15 cellular contexts compared by ENCODE assay signal in the genomic region with DNA sequence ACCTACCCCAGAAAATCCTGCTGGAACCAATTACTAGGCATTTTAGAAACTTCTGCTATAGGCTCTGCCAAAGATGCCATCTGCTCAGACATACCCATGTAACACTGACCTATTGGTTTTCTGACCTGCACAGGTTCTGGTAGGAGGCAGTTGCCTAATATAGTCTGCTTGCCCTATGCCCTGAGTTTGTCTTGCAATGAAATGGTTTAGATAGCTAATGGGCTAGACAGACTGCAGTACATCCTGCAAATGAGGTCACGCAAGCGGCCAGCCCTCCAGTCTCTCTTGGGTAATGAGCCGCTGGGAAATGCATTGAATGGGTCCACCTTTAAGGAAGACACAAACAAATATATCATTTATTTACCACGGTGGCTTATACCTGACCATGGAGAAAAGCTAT.
A peak's percentile ranks its signal among the peaks of the same experiment; 100 is the strongest.
DNase-seq lines count a peak whose midpoint lies in the region; ATAC-seq lines count a peak whose summit lies in the region.
"Had no signal": no experiment of that assay in that cellular context is flagged by ENCODE, and none has a peak within 500 bp of the region (broad histone marks: within the 10 kb centered on the region; RNA-seq: fewer than 3 reads in every experiment).

No MANE protein-coding gene starts in this region.

- intact Hi-C loops in left ventricle myocardium superior (cut with micrococcal nuclease): no loop called here
- intact Hi-C loops in cardiac septum (cut with DNase I): no loop called here

- ATAC-seq in left ventricle myocardium superior: peak; percentile 24
- ATAC-seq in left lobe of liver: peak; percentile 19
- no peak for ATAC-seq in HG02938 (IDR thresholded peaks at IDR 0.05; ENCODE audit: unreplicated experiment)
- ATAC-seq in HG03196 (IDR thresholded peaks at IDR 0.05; ENCODE audit: unreplicated experiment): no peak
- ATAC-seq in activated CD4-positive, CD25-positive, alpha-beta regulatory T cell treated with anti-CD3 and anti-CD28 coated beads, Interleukin-2, amount 50 U/mL, for 24 hours: no peak

- no peak for DNase-seq in left ventricle myocardium superior
- DNase-seq in cardiac septum (ENCODE audit: low spot score): no peak
- DNase-seq in NCI-H446 treated with DMSO at 0.1 percent for 48 hours (lab: John Stamatoyannopoulos, UW): peak; percentile 65
- DNase-seq in left lobe of liver (ENCODE audit: low spot score): no peak
- DNase-seq: C1 segment of cervical spinal cord; Calu3; CD4-positive, alpha-beta T cell; DMS153; DMS79 treated with DMSO at 0.1 percent for 48 hours; EL; GDM1; IMR-90 had no signal

Comparison
In these comparisons a context has a peak if more than half of its experiments do, and no peak if none do; other contexts are left out.
1. ATAC-seq: peak in left ventricle myocardium superior (single experiment) and left lobe of liver (single experiment); none in HG02938 (single experiment), HG03196 (single experiment) and activated CD4-positive, CD25-positive, alpha-beta regulatory T cell treated with anti-CD3 and anti-CD28 coated beads, Interleukin-2, amount 50 U/mL, for 24 hours (0 of 2).